ENCODE assay signal across 19 cellular contexts in the genomic region with DNA sequence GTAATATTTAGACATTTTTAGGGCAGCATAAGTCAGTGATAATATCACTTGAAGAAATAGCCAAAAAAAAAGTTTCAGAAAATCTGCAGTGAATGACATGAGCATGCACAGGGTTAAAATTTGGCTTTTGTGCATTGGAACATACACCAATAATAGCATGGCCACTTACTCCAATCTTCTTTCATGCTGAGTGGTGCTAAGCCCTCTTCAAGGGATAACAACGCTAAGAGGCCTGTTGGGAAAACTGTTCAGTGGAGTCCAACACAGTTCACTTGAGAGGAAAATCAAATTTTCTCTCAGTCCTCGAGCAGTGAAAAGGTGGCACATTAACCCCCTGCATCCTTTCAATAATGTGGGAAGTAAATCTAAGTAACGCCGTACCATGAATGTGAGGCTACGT.
A peak's percentile ranks its signal among the peaks of the same experiment; 100 is the strongest.
DNase-seq lines count a peak whose midpoint lies in the region; ATAC-seq and TF ChIP-seq lines count a peak whose summit lies in the region.
"Had no signal": no experiment of that assay in that cellular context is flagged by ENCODE, and none has a peak within 500 bp of the region (broad histone marks: within the 10 kb centered on the region; RNA-seq: fewer than 3 reads in every experiment).

No MANE protein-coding gene starts in this region.

- H3K4me3 ChIP-seq in left ventricle myocardium inferior (no peak overlapping the region), right cardiac atrium (ENCODE audit: low read length) (no peak overlapping the region)
- H3K4me3 ChIP-seq: A549, Peyer's patch had no signal

- DNase-seq in Right ventricle myocardium superior (no peak), left ventricle myocardium inferior (no peak), NCI-H2227 (lab: John Stamatoyannopoulos, UW; ENCODE audit: unreplicated experiment) (peak; percentile 46), right cardiac atrium (no peak), GM03348 (ENCODE audit: low spot score) (no peak)
- DNase-seq: C1 segment of cervical spinal cord; CD4-positive, alpha-beta memory T cell; COR-L47; NCI-H1092; NCI-H146; NCI-H2029 treated with DMSO at 0.1 percent for 48 hours; NCI-H2171; NCI-H69; Peyer's patch; SK-N-SH; SW 1271 had no signal

- no peaks in the 10 kb centered on the region for H3K9me3 ChIP-seq in left ventricle myocardium inferior (replicated peaks)
- H3K9me3 ChIP-seq in right cardiac atrium (ENCODE audit: control insufficient read depth, low read length), result no peaks in the 10 kb centered on the region
- H3K9me3 ChIP-seq: A549, Peyer's patch had no signal

- no peak overlapping the region for H3K27ac ChIP-seq in left ventricle myocardium inferior (replicated peaks)
- no peak overlapping the region for H3K27ac ChIP-seq in right cardiac atrium (ENCODE audit: low read length)
- H3K27ac ChIP-seq: A549, Peyer's patch had no signal

- H3K36me3 ChIP-seq in left ventricle myocardium inferior, result no peaks in the 10 kb centered on the region
- H3K36me3 ChIP-seq: Peyer's patch had no signal

- ATAC-seq in Right ventricle myocardium superior (ENCODE audit: poor library complexity), result peak; percentile 84
- peak; percentile 63 to 84 for ATAC-seq in right cardiac atrium
- no peak for ATAC-seq in GM18861 (IDR thresholded peaks at IDR 0.05; ENCODE audit: unreplicated experiment)
- no peak for ATAC-seq in HG03025 (IDR thresholded peaks at IDR 0.05; ENCODE audit: low FRiP score, unreplicated experiment)
- ATAC-seq: A549 had no signal

- WGBS in right cardiac atrium, result 47% methylated on average over 5 of the region's 5 CpGs

- intact Hi-C loops in Right ventricle myocardium superior (cut with DNase I), result no loop called here
- intact Hi-C loops in left ventricle myocardium inferior (cut with micrococcal nuclease), result no loop called here
- intact Hi-C loops in right cardiac atrium (cut with DNase I), result no loop called here

- H3K4me1 ChIP-seq in left ventricle myocardium inferior, result peaks cover 12% of the 10 kb centered on the region
- no peaks in the 10 kb centered on the region for H3K4me1 ChIP-seq in right cardiac atrium (ENCODE audit: control insufficient read depth, insufficient read depth, low read length)
- H3K4me1 ChIP-seq: A549, Peyer's patch had no signal

- H3K27me3 ChIP-seq in left ventricle myocardium inferior (ENCODE audit: low read depth) (no peaks in the 10 kb centered on the region), right cardiac atrium (ENCODE audit: control insufficient read depth, insufficient read depth) (no peaks in the 10 kb centered on the region)
- H3K27me3 ChIP-seq: Peyer's patch had no signal

- no peak for TF ChIP-seq CTCF in left ventricle myocardium inferior (IDR thresholded peaks at IDR 0.05; ENCODE audit: borderline replicate concordance)

Comparison
In these comparisons a context has a peak if more than half of its experiments do, and no peak if none do; other contexts are left out.
1. ATAC-seq: peak in Right ventricle myocardium superior (single experiment) and right cardiac atrium (2 of 2); none in GM18861 (single experiment) and HG03025 (single experiment).